In genomic region chr17:57160624-57161023, GRCh38 we compare ENCODE assay signal across 1 cellular context.
TF ChIP-seq lines count a peak whose summit lies in the region.

No MANE protein-coding gene starts in this region.

TF ChIP-seq in K562, 482 proteins besides CTCF, POLR2A, EP300 and RAD21 (continued from another document):
- peak; percentile 59 for TF ChIP-seq MGA (IDR thresholded peaks at IDR 0.05)
- no peak for TF ChIP-seq CSDE1 (IDR thresholded peaks at IDR 0.05)
- no peak for TF ChIP-seq GMEB1 (CRISPR knock-in tag; IDR thresholded peaks at IDR 0.05)
- peak; percentile 91 for TF ChIP-seq MAFG (tag; conservative IDR thresholded peaks at IDR 0.05)
- TF ChIP-seq MLLT1 (IDR thresholded peaks at IDR 0.05) = no peak
- TF ChIP-seq MAFF (IDR thresholded peaks at IDR 0.05; ENCODE audit: low read length) = peak; percentile 93
- no peak for TF ChIP-seq CBX1 (IDR thresholded peaks at IDR 0.05; ENCODE audit: low read depth)
- 0 out of 2 replicates have a peak, but pooled peaks have one; percentile 33 for TF ChIP-seq SMARCA4 (IDR thresholded peaks at IDR 0.05)
- TF ChIP-seq MTA2 (IDR thresholded peaks at IDR 0.05; ENCODE audit: low read depth) = no peak
- peak; percentile 72 for TF ChIP-seq NFE2L1 (tag; IDR thresholded peaks at IDR 0.05; ENCODE audit: borderline replicate concordance, low read depth)
- no peak for TF ChIP-seq ZNF133 (CRISPR knock-in tag; IDR thresholded peaks at IDR 0.05)
- peak; percentile 87 for TF ChIP-seq NFE2 (IDR thresholded peaks at IDR 0.05; ENCODE audit: low read depth)
- TF ChIP-seq HDAC1 (IDR thresholded peaks at IDR 0.05) = no peak
- TF ChIP-seq DLX4 (CRISPR knock-in tag; IDR thresholded peaks at IDR 0.05) = no peak
- peak; percentile 74 for TF ChIP-seq L3MBTL2 (IDR thresholded peaks at IDR 0.05)
- TF ChIP-seq NCOA2 (IDR thresholded peaks at IDR 0.05; ENCODE audit: partially characterized antibody in 2 of 2) = no peak
- peak; percentile 93 for TF ChIP-seq ZNF316 (IDR thresholded peaks at IDR 0.05)
- no peak for TF ChIP-seq CLOCK (CRISPR knock-in tag; IDR thresholded peaks at IDR 0.05; ENCODE audit: borderline replicate concordance)
- TF ChIP-seq ERF (CRISPR knock-in tag; IDR thresholded peaks at IDR 0.05) = no peak
- TF ChIP-seq MAFK (IDR thresholded peaks at IDR 0.05; ENCODE audit: low read length) = peak; percentile 84
- TF ChIP-seq GABPA (tag; conservative IDR thresholded peaks at IDR 0.05; ENCODE audit: low read depth) = no peak
- peak; percentile 65; the same call in 1 of the 2 replicates for TF ChIP-seq BACH1 (tag; IDR thresholded peaks at IDR 0.05)
- TF ChIP-seq ZNF311 (CRISPR knock-in tag; IDR thresholded peaks at IDR 0.05) = no peak
- TF ChIP-seq C11orf30 (IDR thresholded peaks at IDR 0.05; ENCODE audit: low read depth) = peak; percentile 88
